Comparison of ENCODE assay signal across 15 cellular contexts in the genomic region with DNA sequence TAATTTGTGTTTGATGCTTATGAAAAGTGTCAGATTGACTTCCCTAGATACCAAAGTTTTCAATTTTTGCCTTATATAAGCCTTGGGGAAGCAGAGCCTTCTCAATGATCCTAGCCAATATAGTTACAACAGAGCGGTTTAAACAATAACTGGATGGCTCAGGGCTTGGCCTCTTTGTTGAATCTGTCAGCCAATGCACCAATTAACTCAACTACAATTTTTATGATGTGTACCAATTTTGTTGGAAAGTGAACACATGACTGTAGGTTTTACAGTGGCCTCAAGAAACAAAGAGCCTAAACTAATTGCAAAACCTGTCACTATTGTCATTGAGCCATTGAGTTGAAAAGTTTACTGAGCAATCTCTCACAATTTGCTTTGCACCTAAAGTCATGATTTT.
A peak's percentile ranks its signal among the peaks of the same experiment; 100 is the strongest.
DNase-seq lines count a peak whose midpoint lies in the region; ATAC-seq and TF ChIP-seq lines count a peak whose summit lies in the region.
"Had no signal": no experiment of that assay in that cellular context is flagged by ENCODE, and none has a peak within 500 bp of the region (broad histone marks: within the 10 kb centered on the region; RNA-seq: fewer than 3 reads in every experiment).

No MANE protein-coding gene starts in this region.

- H3K4me2 ChIP-seq in DND-41 (ENCODE audit: insufficient read depth, low read length), result no peak overlapping the region
- H3K4me2 ChIP-seq in KMS-11, result peak overlapping the region; percentile 14; the same call in 1 of the 2 replicates
- H3K4me2 ChIP-seq in smooth muscle cell, result no peak overlapping the region

- H3K27ac ChIP-seq in DND-41 (ENCODE audit: low read length), result peak overlapping the region; percentile 85
- no peak overlapping the region for H3K27ac ChIP-seq in KMS-11
- H3K27ac ChIP-seq in smooth muscle cell (ENCODE audit: low read depth), result no peak overlapping the region

- no peak for ATAC-seq in DND-41 (ENCODE audit: insufficient read depth, low read depth)
- ATAC-seq in Right ventricle myocardium inferior, result no peak
- ATAC-seq: HepG2 had no signal

- 96% methylated on average over 1 of the region's 1 CpG for WGBS in smooth muscle cell (ENCODE audit: low lambda C conversion rate)

- H3K79me2 ChIP-seq in DND-41 (ENCODE audit: insufficient read depth, low read length) (no peaks in the 10 kb centered on the region), KMS-11 (ENCODE audit: insufficient read depth, low read depth) (no peaks in the 10 kb centered on the region), smooth muscle cell (ENCODE audit: low read depth) (no peaks in the 10 kb centered on the region)

- no peak overlapping the region for H3K27ac Mint-ChIP-seq in activated CD4-positive, alpha-beta T cell treated with anti-CD3 and anti-CD28 coated beads, Interleukin-2, amount 10 ng/mL, durations not matched to agents 24 days and 14 days
- H3K27ac Mint-ChIP-seq: B cell; CD4-positive, alpha-beta T cell; H9 had no signal

- peaks cover 56% of the 10 kb centered on the region for H3K4me1 ChIP-seq in DND-41 (ENCODE audit: insufficient read depth, low read length)
- peaks cover 18% of the 10 kb centered on the region for H3K4me1 ChIP-seq in KMS-11 (ENCODE audit: low read depth, poor library complexity, severe bottlenecking)
- H3K4me1 ChIP-seq in adipocyte (ENCODE audit: control insufficient read depth, insufficient read depth, low read length), result peaks cover 2% of the 10 kb centered on the region
- H3K4me1 ChIP-seq in smooth muscle cell (ENCODE audit: low read depth), result no peaks in the 10 kb centered on the region

- intact Hi-C loops in activated CD4-positive, alpha-beta T cell treated with anti-CD3 and anti-CD28 coated beads, Interleukin-2, amount 10 ng/mL, durations not matched to agents 24 days and 14 days (cut with micrococcal nuclease), result no loop called here
- intact Hi-C loops in Right ventricle myocardium inferior (cut with DNase I), result no loop called here

- DNase-seq in DND-41 (no peak), adipocyte (ENCODE audit: low read depth) (peak; percentile 25), renal cortical epithelial cell (ENCODE audit: low read depth) (peak; percentile 5), Right ventricle myocardium inferior (ENCODE audit: missing footprints) (no peak), smooth muscle cell (lab: John Stamatoyannopoulos, UW; ENCODE audit: unreplicated experiment) (no peak)
- DNase-seq in activated CD4-positive, alpha-beta T cell treated with anti-CD3 and anti-CD28 coated beads, Interleukin-2, amount 10 ng/mL, durations not matched to agents 24 days and 14 days, result no peak
- DNase-seq: C1 segment of cervical spinal cord; CD4-positive, alpha-beta T cell; DMS79; EL; GOT3; H9 had no signal

- H3K4me1 Mint-ChIP-seq in activated CD4-positive, alpha-beta T cell treated with anti-CD3 and anti-CD28 coated beads, Interleukin-2, amount 10 ng/mL, durations not matched to agents 24 days and 14 days, result no peaks in the 10 kb centered on the region
- H3K4me1 Mint-ChIP-seq: B cell, H9 had no signal

- H3K9ac ChIP-seq in DND-41 (ENCODE audit: low read depth, low read length) (no peak overlapping the region), KMS-11 (no peak overlapping the region), adipocyte (ENCODE audit: low read length) (no peak overlapping the region), smooth muscle cell (ENCODE audit: low read depth) (no peak overlapping the region)

- TF ChIP-seq CTCF in DND-41 (IDR thresholded peaks at IDR 0.05; ENCODE audit: borderline replicate concordance, extremely low read depth, low read length, poor library complexity, severe bottlenecking), result no peak
- TF ChIP-seq CTCF in KMS-11 (conservative IDR thresholded peaks at IDR 0.05; ENCODE audit: low read depth, low read length), result no peak
- no peak for TF ChIP-seq CTCF in smooth muscle cell (IDR thresholded peaks at IDR 0.05; ENCODE audit: borderline replicate concordance, insufficient read depth, poor library complexity, severe bottlenecking)

- H4K20me1 ChIP-seq in DND-41 (ENCODE audit: insufficient read depth, low read length) (no peaks in the 10 kb centered on the region), KMS-11 (ENCODE audit: insufficient read depth) (no peaks in the 10 kb centered on the region), smooth muscle cell (ENCODE audit: low read depth) (no peaks in the 10 kb centered on the region)

- no peaks in the 10 kb centered on the region for H3K9me3 Mint-ChIP-seq in activated CD4-positive, alpha-beta T cell treated with anti-CD3 and anti-CD28 coated beads, Interleukin-2, amount 10 ng/mL, durations not matched to agents 24 days and 14 days
- H3K9me3 Mint-ChIP-seq: CD4-positive, alpha-beta T cell; H9 had no signal

- no peaks in the 10 kb centered on the region for H3K9me3 ChIP-seq in DND-41 (ENCODE audit: insufficient read depth, low read length, severe bottlenecking)
- no peaks in the 10 kb centered on the region for H3K9me3 ChIP-seq in adipocyte (ENCODE audit: control insufficient read depth, low read length)
- H3K9me3 ChIP-seq in smooth muscle cell (replicated peaks; ENCODE audit: low read depth), result no peaks in the 10 kb centered on the region

- no peaks in the 10 kb centered on the region for H3K36me3 Mint-ChIP-seq in activated CD4-positive, alpha-beta T cell treated with anti-CD3 and anti-CD28 coated beads, Interleukin-2, amount 10 ng/mL, durations not matched to agents 24 days and 14 days (ENCODE audit: low read depth)

- H3K27me3 Mint-ChIP-seq in activated CD4-positive, alpha-beta T cell treated with anti-CD3 and anti-CD28 coated beads, Interleukin-2, amount 10 ng/mL, durations not matched to agents 24 days and 14 days, result no peaks in the 10 kb centered on the region
- H3K27me3 Mint-ChIP-seq: B cell; CD4-positive, alpha-beta T cell had no signal

- H2AFZ ChIP-seq in DND-41 (ENCODE audit: low read depth, low read length) (no peak overlapping the region), KMS-11 (ENCODE audit: low read depth) (no peak overlapping the region), smooth muscle cell (ENCODE audit: low read depth) (no peak overlapping the region)

- H3K36me3 ChIP-seq in DND-41 (ENCODE audit: insufficient read depth, low read length), result no peaks in the 10 kb centered on the region
- no peaks in the 10 kb centered on the region for H3K36me3 ChIP-seq in KMS-11 (ENCODE audit: insufficient read depth)
- H3K36me3 ChIP-seq in adipocyte (ENCODE audit: control insufficient read depth, insufficient read depth, low read length, severe bottlenecking), result no peaks in the 10 kb centered on the region
- H3K36me3 ChIP-seq in smooth muscle cell (ENCODE audit: low read depth), result no peaks in the 10 kb centered on the region

- no peaks in the 10 kb centered on the region for H3K27me3 ChIP-seq in DND-41 (ENCODE audit: insufficient read depth, low read length, poor library complexity)
- H3K27me3 ChIP-seq in KMS-11 (ENCODE audit: insufficient read depth, low read depth), result no peaks in the 10 kb centered on the region
- no peaks in the 10 kb centered on the region for H3K27me3 ChIP-seq in adipocyte (replicated peaks; ENCODE audit: control insufficient read depth, insufficient read depth, low read length)
- no peaks in the 10 kb centered on the region for H3K27me3 ChIP-seq in smooth muscle cell (ENCODE audit: low read depth)

- H3K4me3 ChIP-seq in DND-41 (ENCODE audit: low read depth in 1 of 2, low read length in 2 of 2) (no peak overlapping the region), KMS-11 (IDR thresholded peaks at IDR 0.05; ENCODE audit: insufficient read depth, low read depth, low read length) (no peak overlapping the region), adipocyte (ENCODE audit: low read length) (no peak overlapping the region), smooth muscle cell (no peak overlapping the region)

- H3K4me3 Mint-ChIP-seq in activated CD4-positive, alpha-beta T cell treated with anti-CD3 and anti-CD28 coated beads, Interleukin-2, amount 10 ng/mL, durations not matched to agents 24 days and 14 days, result no peak overlapping the region
- H3K4me3 Mint-ChIP-seq: B cell; CD4-positive, alpha-beta T cell; H9 had no signal

- no peaks in the 10 kb centered on the region for H3F3A ChIP-seq in smooth muscle cell (ENCODE audit: low read depth)

Comparison
In these comparisons a context has a peak if more than half of its experiments do, and no peak if none do; other contexts are left out.
1. DNase-seq: peak in adipocyte (single experiment) and renal cortical epithelial cell (single experiment); none in DND-41 (single experiment), activated CD4-positive, alpha-beta T cell treated with anti-CD3 and anti-CD28 coated beads, Interleukin-2, amount 10 ng/mL, durations not matched to agents 24 days and 14 days (single experiment), Right ventricle myocardium inferior (single experiment) and smooth muscle cell (single experiment).